Comparison of ENCODE assay signal across 1 cellular context in genomic region chr9:97809666-97810344, GRCh38.
TF ChIP-seq lines count a peak whose summit lies in the region.

No MANE protein-coding gene starts in this region.

TF ChIP-seq in GM23338, 12 proteins besides CTCF, POLR2A, EP300 and RAD21 (continued from another document):
- no peak for TF ChIP-seq ZNF462 (CRISPR knock-in tag; IDR thresholded peaks at IDR 0.05)
- no peak for TF ChIP-seq EZH2 (IDR thresholded peaks at IDR 0.05; ENCODE audit: low read depth, unreplicated experiment)
- no peak for TF ChIP-seq ETS1 (IDR thresholded peaks at IDR 0.05)
- TF ChIP-seq CREB1 (CRISPR knock-in tag; IDR thresholded peaks at IDR 0.05; ENCODE audit: low read depth) = no peak
- TF ChIP-seq JUNB (IDR thresholded peaks at IDR 0.05; ENCODE audit: unreplicated experiment) = no peak
- TF ChIP-seq STAT1 (IDR thresholded peaks at IDR 0.05; ENCODE audit: unreplicated experiment) = no peak
- no peak for TF ChIP-seq EZH2phosphoT487 (IDR thresholded peaks at IDR 0.05; ENCODE audit: unreplicated experiment)
- no peak for TF ChIP-seq POLR2AphosphoS5 (IDR thresholded peaks at IDR 0.05; ENCODE audit: low read depth)
- TF ChIP-seq REST (IDR thresholded peaks at IDR 0.05; ENCODE audit: unreplicated experiment) = no peak
- no peak for TF ChIP-seq NANOG (IDR thresholded peaks at IDR 0.05; ENCODE audit: borderline replicate concordance)
